In genomic region chr2:221527759-221528444, GRCh38 we compare ENCODE assay signal across 11 cellular contexts. TPM values are rescaled to one million over a fixed set of nuclear protein-coding genes. Genes with fewer than 3 reads are reported as not detected.
DNase-seq lines count a peak whose midpoint lies in the region; ATAC-seq lines count a peak whose summit lies in the region.
"Had no signal": no experiment of that assay in that cellular context is flagged by ENCODE, and none has a peak within 500 bp of the region (broad histone marks: within the 10 kb centered on the region; RNA-seq: fewer than 3 reads in every experiment).

No MANE protein-coding gene starts in this region.

- H3K36me3 Mint-ChIP-seq in activated CD4-positive, alpha-beta memory T cell treated with anti-CD3 and anti-CD28 coated beads, Interleukin-2, amount 10 ng/mL, durations not matched to agents 7 days and 5 days (ENCODE audit: low read depth): peaks cover 6% of the 10 kb centered on the region
- no peaks in the 10 kb centered on the region for H3K36me3 Mint-ChIP-seq in immature natural killer cell
- H3K36me3 Mint-ChIP-seq in naive thymus-derived CD8-positive, alpha-beta T cell: no peaks in the 10 kb centered on the region

- H3K4me3 Mint-ChIP-seq in activated CD4-positive, alpha-beta memory T cell treated with anti-CD3 and anti-CD28 coated beads, Interleukin-2, amount 10 ng/mL, durations not matched to agents 7 days and 5 days: no peak overlapping the region
- peak overlapping the region; percentile 76 to 88 (median 77) for H3K4me3 Mint-ChIP-seq in immature natural killer cell
- H3K4me3 Mint-ChIP-seq in naive thymus-derived CD8-positive, alpha-beta T cell: peak overlapping the region in 2 of 10 donors; percentile 23 to 38
- H3K4me3 Mint-ChIP-seq: activated T-helper 1 cell treated with anti-CD3 and anti-CD28 coated beads, Interleukin-12 subunit alpha, Interleukin-12 subunit beta, Interleukin-2, Interleukin-4 antibody, amounts not matched to agents 30 ng/mL and 10 ng/mL and 1 ng/mL, durations not matched to agents 14 hours and 24 hours and 36 hours had no signal

- POLR2A ChIA-PET in activated CD4-positive, alpha-beta memory T cell treated with anti-CD3 and anti-CD28 coated beads, Interleukin-2, amount 10 ng/mL, durations not matched to agents 7 days and 5 days (lab: Charles Lee): interaction anchor here (1.2 to 1.3 kb wide), 2 partner anchors 9 to 10 kb away, joined by 4 to 5 read pairs; no protein-coding TSS in a partner anchor
- POLR2A ChIA-PET in naive thymus-derived CD8-positive, alpha-beta T cell (lab: Charles Lee): no interaction called here

- no peak for ATAC-seq in naive thymus-derived CD8-positive, alpha-beta T cell
- no peak for ATAC-seq in HG03196 (IDR thresholded peaks at IDR 0.05; ENCODE audit: unreplicated experiment)
- no peak for ATAC-seq in HG03460 (IDR thresholded peaks at IDR 0.05; ENCODE audit: unreplicated experiment)

- H3K27me3 Mint-ChIP-seq in activated CD4-positive, alpha-beta memory T cell treated with anti-CD3 and anti-CD28 coated beads, Interleukin-2, amount 10 ng/mL, durations not matched to agents 7 days and 5 days: peaks cover 1% of the 10 kb centered on the region
- no peaks in the 10 kb centered on the region for H3K27me3 Mint-ChIP-seq in immature natural killer cell (ENCODE audit: low read depth in 3 of 3)
- peaks cover 0 to 4% (median 0%) of the 10 kb centered on the region in 5 donors for H3K27me3 Mint-ChIP-seq in naive thymus-derived CD8-positive, alpha-beta T cell

- peak; percentile 20 for DNase-seq in activated T-cell treated with anti-CD3 and anti-CD28 coated beads for 1 hour (ENCODE audit: low read depth)
- DNase-seq in activated T-cell treated with anti-CD3 and anti-CD28 coated beads for 4 hours: no peak
- DNase-seq in activated CD4-positive, alpha-beta memory T cell treated with anti-CD3 and anti-CD28 coated beads, Interleukin-2, amount 10 ng/mL, durations not matched to agents 7 days and 5 days: peak; percentile 26
- DNase-seq in immature natural killer cell: peak in 2 of 3 donors; percentile 26 to 27
- DNase-seq in superior temporal gyrus (ENCODE audit: extremely low spot score): peak; percentile 15
- no peak for DNase-seq in naive thymus-derived CD8-positive, alpha-beta T cell
- DNase-seq: kidney, NCI-H2171 treated with DMSO at 0.1 percent for 48 hours had no signal

- CTCF ChIA-PET in activated CD4-positive, alpha-beta memory T cell treated with anti-CD3 and anti-CD28 coated beads, Interleukin-2, amount 10 ng/mL, durations not matched to agents 7 days and 5 days (lab: Charles Lee): no interaction called here

- no peaks in the 10 kb centered on the region for H3K9me3 Mint-ChIP-seq in activated CD4-positive, alpha-beta memory T cell treated with anti-CD3 and anti-CD28 coated beads, Interleukin-2, amount 10 ng/mL, durations not matched to agents 7 days and 5 days
- no peaks in the 10 kb centered on the region for H3K9me3 Mint-ChIP-seq in immature natural killer cell
- no peaks in the 10 kb centered on the region for H3K9me3 Mint-ChIP-seq in naive thymus-derived CD8-positive, alpha-beta T cell
- H3K9me3 Mint-ChIP-seq: activated T-helper 1 cell treated with anti-CD3 and anti-CD28 coated beads, Interleukin-12 subunit alpha, Interleukin-12 subunit beta, Interleukin-2, Interleukin-4 antibody, amounts not matched to agents 30 ng/mL and 10 ng/mL and 1 ng/mL, durations not matched to agents 14 hours and 24 hours and 36 hours had no signal

- H3K4me1 Mint-ChIP-seq in activated CD4-positive, alpha-beta memory T cell treated with anti-CD3 and anti-CD28 coated beads, Interleukin-2, amount 10 ng/mL, durations not matched to agents 7 days and 5 days: peaks cover 41% of the 10 kb centered on the region
- peaks cover 53 to 60% of the 10 kb centered on the region in 2 donors for H3K4me1 Mint-ChIP-seq in immature natural killer cell
- H3K4me1 Mint-ChIP-seq in naive thymus-derived CD8-positive, alpha-beta T cell: peaks cover 6 to 46% (median 21%) of the 10 kb centered on the region in 4 donors

- peak overlapping the region; percentile 71 for H3K27ac Mint-ChIP-seq in activated CD4-positive, alpha-beta memory T cell treated with anti-CD3 and anti-CD28 coated beads, Interleukin-2, amount 10 ng/mL, durations not matched to agents 7 days and 5 days
- H3K27ac Mint-ChIP-seq in immature natural killer cell: peak overlapping the region; percentile 87 to 94 (median 93)
- H3K27ac Mint-ChIP-seq in naive thymus-derived CD8-positive, alpha-beta T cell: peak overlapping the region in 5 of 10 donors; percentile 15 to 87 (median 43)
- H3K27ac Mint-ChIP-seq: activated T-helper 1 cell treated with anti-CD3 and anti-CD28 coated beads, Interleukin-12 subunit alpha, Interleukin-12 subunit beta, Interleukin-2, Interleukin-4 antibody, amounts not matched to agents 30 ng/mL and 10 ng/mL and 1 ng/mL, durations not matched to agents 14 hours and 24 hours and 36 hours had no signal

RNA-seq across cellular contexts. Expression of gene EPHA4, which starts 44.2 kb away (rescaled TPM):
- 10 to 100 TPM; 11.7 to 11.8 TPM for total RNA-seq in activated CD4-positive, alpha-beta memory T cell treated with anti-CD3 and anti-CD28 coated beads, Interleukin-2, amount 10 ng/mL, durations not matched to agents 7 days and 5 days
- 10 to 100 TPM in 2 of 3 donors, 1 to 10 TPM in 1; 6.7 to 18.0 (median 14.2) TPM for polyA plus RNA-seq in immature natural killer cell
- 1 to 10 TPM; 8.2 to 9.7 TPM for total RNA-seq in naive thymus-derived CD8-positive, alpha-beta T cell
- polyA plus RNA-seq in naive thymus-derived CD8-positive, alpha-beta T cell: 1 to 10 TPM in 1 of 3 donors, under 1 TPM in 2; 0.41 to 4.5 (median 0.46) TPM

Comparison
In these comparisons a context has a peak if more than half of its experiments do, and no peak if none do; other contexts are left out.
1. DNase-seq: peak in activated T-cell treated with anti-CD3 and anti-CD28 coated beads for 1 hour (single experiment), activated CD4-positive, alpha-beta memory T cell treated with anti-CD3 and anti-CD28 coated beads, Interleukin-2, amount 10 ng/mL, durations not matched to agents 7 days and 5 days (single experiment), immature natural killer cell (2 of 3) and superior temporal gyrus (single experiment); none in activated T-cell treated with anti-CD3 and anti-CD28 coated beads for 4 hours (single experiment) and naive thymus-derived CD8-positive, alpha-beta T cell (0 of 10).